Comparison of ENCODE assay signal across 8 cellular contexts in the genomic region with DNA sequence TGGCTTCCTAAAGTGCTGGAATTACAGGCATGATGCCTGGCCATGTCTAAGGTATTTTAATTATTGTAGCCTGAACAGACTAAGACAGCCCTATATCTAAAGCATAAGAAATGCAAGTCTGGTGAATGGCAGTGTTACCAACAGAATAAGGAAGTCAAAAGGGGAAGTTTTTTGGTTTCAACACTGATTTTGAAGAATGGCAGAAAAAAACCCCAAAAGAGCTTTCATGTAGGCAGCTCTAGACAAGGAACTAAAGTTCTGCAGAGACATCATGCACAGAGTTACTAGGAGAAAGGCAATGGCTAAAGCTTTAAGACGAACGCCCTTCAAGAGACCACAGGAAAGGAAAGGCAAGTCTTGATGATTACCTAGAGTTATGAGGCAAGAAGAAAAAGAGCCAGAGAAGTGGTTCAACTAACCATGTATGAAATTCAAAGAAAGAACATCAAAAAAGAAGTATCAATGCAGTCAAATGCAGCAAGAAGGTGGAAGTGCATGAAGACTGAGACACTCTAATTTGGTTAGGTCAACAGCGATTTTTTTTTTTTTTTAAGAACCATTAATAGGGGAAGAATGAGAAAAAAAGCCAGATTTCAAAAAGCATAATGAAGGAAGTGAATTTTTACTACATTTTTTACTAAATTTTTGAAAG. TPM values are rescaled to one million over a fixed set of nuclear protein-coding genes. Genes with fewer than 3 reads are reported as not detected.
DNase-seq lines count a peak whose midpoint lies in the region; ATAC-seq and TF ChIP-seq lines count a peak whose summit lies in the region.
"Had no signal": no experiment of that assay in that cellular context is flagged by ENCODE, and none has a peak within 500 bp of the region (broad histone marks: within the 10 kb centered on the region; RNA-seq: fewer than 3 reads in every experiment).

No MANE protein-coding gene starts in this region.

- H3K79me1 ChIP-seq in mesendoderm (ENCODE audit: low read length): no peaks in the 10 kb centered on the region

- WGBS in mesendoderm (ENCODE audit: extremely low coverage, insufficient coverage, low lambda C conversion rate): no CpG with 5 or more reads among the region's 3 CpGs

- no peak overlapping the region for H3K4me2 ChIP-seq in mesendoderm (ENCODE audit: low read length)

- no peak for TF ChIP-seq POLR2A in Peyer's patch (IDR thresholded peaks at IDR 0.05)

- intact Hi-C loops in mucosa of descending colon (cut with DNase I, micrococcal nuclease): no loop called here

- H3K9ac ChIP-seq in mesendoderm (ENCODE audit: low read length): no peak overlapping the region

- H3K4ac ChIP-seq in mesendoderm (ENCODE audit: low read depth, low read length): no peak overlapping the region

- peak; percentile 89 for ATAC-seq in GM19025 (IDR thresholded peaks at IDR 0.05; ENCODE audit: low read depth, unreplicated experiment)
- ATAC-seq in HG02870 (IDR thresholded peaks at IDR 0.05; ENCODE audit: unreplicated experiment): peak; percentile 89
- peak; percentile 70 for ATAC-seq in mucosa of descending colon

- H2BK120ac ChIP-seq in mesendoderm (ENCODE audit: low read depth, low read length): no peak overlapping the region

- DNase-seq in Peyer's patch (no peak), mucosa of descending colon (no peak), NCI-H1105 (lab: John Stamatoyannopoulos, UW) (no peak), mesendoderm (no peak)
- no peak for DNase-seq in activated effector memory CD4-positive, alpha-beta T cell treated with Interleukin-2 at 50 U/mL for 16 hours

- H3K27ac ChIP-seq in Peyer's patch: peak overlapping the region in 3 of 4 donors; percentile 8 to 71 (median 11)
- H3K27ac ChIP-seq in mesendoderm (ENCODE audit: low read depth, low read length): no peak overlapping the region
- H3K27ac ChIP-seq: epithelial cell of prostate had no signal

- H3K4me3 ChIP-seq in Peyer's patch: no peak overlapping the region
- H3K4me3 ChIP-seq in mucosa of descending colon: no peak overlapping the region
- no peak overlapping the region for H3K4me3 ChIP-seq in mesendoderm (ENCODE audit: low read length)

- H3K18ac ChIP-seq in mesendoderm (ENCODE audit: low read length): no peak overlapping the region

- H3K79me2 ChIP-seq in mesendoderm (ENCODE audit: control insufficient read depth, insufficient read depth, low read length): no peaks in the 10 kb centered on the region

- H3K27me3 ChIP-seq in Peyer's patch: no peaks in the 10 kb centered on the region
- no peaks in the 10 kb centered on the region for H3K27me3 ChIP-seq in mesendoderm (ENCODE audit: insufficient read depth, low read length, poor library complexity)

- no peak overlapping the region for H2BK15ac ChIP-seq in mesendoderm (replicated peaks; ENCODE audit: low read depth)

- H3K36me3 ChIP-seq in Peyer's patch (no peaks in the 10 kb centered on the region), mucosa of descending colon (ENCODE audit: low read depth) (no peaks in the 10 kb centered on the region), mesendoderm (ENCODE audit: control insufficient read depth, insufficient read depth, low read length) (no peaks in the 10 kb centered on the region)

- no peak overlapping the region for H4K5ac ChIP-seq in mesendoderm (ENCODE audit: low read length)

- no peak overlapping the region for H2BK5ac ChIP-seq in mesendoderm (ENCODE audit: low read length)

- no peak overlapping the region for H3K56ac ChIP-seq in mesendoderm (ENCODE audit: low read length)

- no peak for TF ChIP-seq CTCF in Peyer's patch (IDR thresholded peaks at IDR 0.05)
- no peak for TF ChIP-seq CTCF in mucosa of descending colon (IDR thresholded peaks at IDR 0.05)

- H3K9me3 ChIP-seq in Peyer's patch (no peaks in the 10 kb centered on the region), mucosa of descending colon (no peaks in the 10 kb centered on the region)

- no peak overlapping the region for H2AK5ac ChIP-seq in mesendoderm (ENCODE audit: low read length)

- H3K23ac ChIP-seq in mesendoderm (ENCODE audit: low read length): no peak overlapping the region

- H4K8ac ChIP-seq in mesendoderm (ENCODE audit: low read depth, low read length): no peak overlapping the region

- H3K4me1 ChIP-seq in Peyer's patch: peaks cover 0 to 21% (median 9%) of the 10 kb centered on the region in 4 donors
- H3K4me1 ChIP-seq in mucosa of descending colon (ENCODE audit: low read depth): peaks cover 9% of the 10 kb centered on the region
- no peaks in the 10 kb centered on the region for H3K4me1 ChIP-seq in mesendoderm (ENCODE audit: control insufficient read depth, low read depth, low read length)

RNA-seq across cellular contexts. Expression of gene RPS6KA5, which starts 50.8 kb away (rescaled TPM):
- total RNA-seq in Peyer's patch (10 to 100 TPM; 10.3 to 15.1 (median 10.6) TPM), mucosa of descending colon (10 to 100 TPM; 25.0 to 41.5 (median 27.2) TPM)
- 1.4 TPM for polyA plus RNA-seq in mesendoderm (2013, experiment 1 of 2)
- 1.5 TPM for polyA plus RNA-seq in mesendoderm (2013, experiment 2 of 2)
